Comparison of ENCODE assay signal across 13 cellular contexts in genomic region chr16:71853413-71853812, GRCh38. TPM values are rescaled to one million over a fixed set of nuclear protein-coding genes. Genes with fewer than 3 reads are reported as not detected.
DNase-seq lines count a peak whose midpoint lies in the region; ATAC-seq and TF ChIP-seq lines count a peak whose summit lies in the region.
"Had no signal": no experiment of that assay in that cellular context is flagged by ENCODE, and none has a peak within 500 bp of the region (broad histone marks: within the 10 kb centered on the region; RNA-seq: fewer than 3 reads in every experiment).

No MANE protein-coding gene starts in this region.

- peak overlapping the region; percentile 61 for H3K27ac Mint-ChIP-seq in activated T-helper 17 cell treated with anti-CD3 and anti-CD28 coated beads, Interleukin-2, amount 50 U/mL, for 72 hours

- peak overlapping the region; percentile 25 for H3K4me3 ChIP-seq in GM12865 (ENCODE audit: low read depth, low read length)
- H3K4me3 ChIP-seq: ovary, SJSA1 had no signal

- H3K9me3 Mint-ChIP-seq in activated T-helper 17 cell treated with anti-CD3 and anti-CD28 coated beads, Interleukin-2, amount 50 U/mL, for 72 hours = no peaks in the 10 kb centered on the region

- H3K27me3 Mint-ChIP-seq in activated T-helper 17 cell treated with anti-CD3 and anti-CD28 coated beads, Interleukin-2, amount 50 U/mL, for 72 hours = no peaks in the 10 kb centered on the region

- peak; percentile 65 for ATAC-seq in GM19328 (IDR thresholded peaks at IDR 0.05; ENCODE audit: unreplicated experiment)
- ATAC-seq in HG02938 (IDR thresholded peaks at IDR 0.05; ENCODE audit: unreplicated experiment) = peak; percentile 51
- no peak for ATAC-seq in activated T-helper 17 cell treated with anti-CD3 and anti-CD28 coated beads, Interleukin-2, amount 50 U/mL, for 72 hours (replicated peaks)

- DNase-seq in GM12865 (ENCODE audit: low read depth) (peak; percentile 88), pons (ENCODE audit: low spot score) (no peak), activated gamma-delta T cell treated with Interleukin-2 at 50 U/mL for 16 hours (no peak), DMS153 treated with DMSO at 0.1 percent for 48 hours (lab: John Stamatoyannopoulos, UW; ENCODE audit: unreplicated experiment) (no peak), NOMO-1 treated with DMSO at 0.1 percent for 48 hours (lab: John Stamatoyannopoulos, UW; ENCODE audit: unreplicated experiment) (no peak)
- DNase-seq: activated CD8-positive, alpha-beta memory T cell treated with anti-CD3 and anti-CD28 coated beads, Interleukin-2, amount 50 U/mL, for 48 hours; effector CD8-positive, alpha-beta T cell; NCI-H1436 treated with DMSO at 0.1 percent for 48 hours; ovary had no signal

- H3K36me3 Mint-ChIP-seq in activated T-helper 17 cell treated with anti-CD3 and anti-CD28 coated beads, Interleukin-2, amount 50 U/mL, for 72 hours (ENCODE audit: low read depth) = peaks cover 79% of the 10 kb centered on the region

- H3K4me1 Mint-ChIP-seq in activated T-helper 17 cell treated with anti-CD3 and anti-CD28 coated beads, Interleukin-2, amount 50 U/mL, for 72 hours = peaks cover 40% of the 10 kb centered on the region

- TF ChIP-seq CTCF in GM12865 (IDR thresholded peaks at IDR 0.05; ENCODE audit: insufficient read depth, low read depth, low read length, missing control alignments) = no peak

- no peak overlapping the region for H3K4me3 Mint-ChIP-seq in activated T-helper 17 cell treated with anti-CD3 and anti-CD28 coated beads, Interleukin-2, amount 50 U/mL, for 72 hours

RNA-seq across cellular contexts. Expression of gene ATXN1L, which starts 7.6 kb away (rescaled TPM):
- 10 to 100 TPM; 18.2 to 27.3 TPM for total RNA-seq in activated T-helper 17 cell treated with anti-CD3 and anti-CD28 coated beads, Interleukin-2, amount 50 U/mL, for 72 hours

RNA-seq across cellular contexts. Expression of gene ZNF821, which starts 30.6 kb away (rescaled TPM):
- 10 to 100 TPM in 1 of 2 donors, 1 to 10 TPM in 1; 6.3 to 12.2 TPM for total RNA-seq in activated T-helper 17 cell treated with anti-CD3 and anti-CD28 coated beads, Interleukin-2, amount 50 U/mL, for 72 hours

RNA-seq across cellular contexts. Expression of gene IST1, which starts 41.9 kb away (rescaled TPM):
- 100 to 1,000 TPM; 159 to 217 TPM for total RNA-seq in activated T-helper 17 cell treated with anti-CD3 and anti-CD28 coated beads, Interleukin-2, amount 50 U/mL, for 72 hours

RNA-seq across cellular contexts. Expression of gene AP1G1, which starts 44.8 kb away (rescaled TPM):
- 10 to 100 TPM; 81.7 to 88.7 TPM for total RNA-seq in activated T-helper 17 cell treated with anti-CD3 and anti-CD28 coated beads, Interleukin-2, amount 50 U/mL, for 72 hours
